In the genomic region with DNA sequence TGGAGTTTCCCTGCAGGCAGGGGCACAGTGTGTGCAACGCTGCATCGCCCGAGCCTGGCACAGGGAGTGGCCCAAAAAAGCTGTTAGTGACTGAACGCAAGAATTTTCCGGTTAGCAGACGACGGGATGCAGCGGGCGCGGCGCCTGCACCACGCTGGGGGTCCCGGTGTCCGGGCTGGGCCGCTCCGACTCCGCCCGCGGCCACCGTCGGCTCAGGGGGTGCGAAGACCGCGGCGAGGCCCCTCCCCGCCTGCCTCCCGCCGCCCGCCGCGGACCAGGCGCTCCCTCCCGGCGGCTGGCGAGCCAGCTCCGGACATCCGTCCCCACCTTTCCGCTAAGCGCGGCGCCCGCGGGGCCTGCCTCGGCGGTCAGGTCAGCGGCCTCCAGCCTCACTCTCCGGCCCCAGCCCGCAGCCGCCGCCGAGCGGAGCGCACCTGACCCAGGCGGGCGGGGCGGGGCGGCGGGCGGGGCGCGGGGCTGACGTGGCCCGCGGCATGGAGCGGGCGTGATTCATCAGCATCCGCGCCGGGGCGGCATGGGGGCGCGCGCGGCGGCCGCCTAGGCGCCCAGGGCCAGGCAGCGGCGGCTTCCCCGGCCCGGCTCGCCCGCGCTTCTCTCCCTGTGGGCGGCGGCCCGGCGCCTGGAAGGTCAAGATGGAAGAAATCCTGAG, we compare ENCODE assay signal across 8 cellular contexts. TPM values are rescaled to one million over a fixed set of nuclear protein-coding genes. Genes with fewer than 3 reads are reported as not detected.
DNase-seq lines count a peak whose midpoint lies in the region; ATAC-seq and TF ChIP-seq lines count a peak whose summit lies in the region.

A gene with protein sequence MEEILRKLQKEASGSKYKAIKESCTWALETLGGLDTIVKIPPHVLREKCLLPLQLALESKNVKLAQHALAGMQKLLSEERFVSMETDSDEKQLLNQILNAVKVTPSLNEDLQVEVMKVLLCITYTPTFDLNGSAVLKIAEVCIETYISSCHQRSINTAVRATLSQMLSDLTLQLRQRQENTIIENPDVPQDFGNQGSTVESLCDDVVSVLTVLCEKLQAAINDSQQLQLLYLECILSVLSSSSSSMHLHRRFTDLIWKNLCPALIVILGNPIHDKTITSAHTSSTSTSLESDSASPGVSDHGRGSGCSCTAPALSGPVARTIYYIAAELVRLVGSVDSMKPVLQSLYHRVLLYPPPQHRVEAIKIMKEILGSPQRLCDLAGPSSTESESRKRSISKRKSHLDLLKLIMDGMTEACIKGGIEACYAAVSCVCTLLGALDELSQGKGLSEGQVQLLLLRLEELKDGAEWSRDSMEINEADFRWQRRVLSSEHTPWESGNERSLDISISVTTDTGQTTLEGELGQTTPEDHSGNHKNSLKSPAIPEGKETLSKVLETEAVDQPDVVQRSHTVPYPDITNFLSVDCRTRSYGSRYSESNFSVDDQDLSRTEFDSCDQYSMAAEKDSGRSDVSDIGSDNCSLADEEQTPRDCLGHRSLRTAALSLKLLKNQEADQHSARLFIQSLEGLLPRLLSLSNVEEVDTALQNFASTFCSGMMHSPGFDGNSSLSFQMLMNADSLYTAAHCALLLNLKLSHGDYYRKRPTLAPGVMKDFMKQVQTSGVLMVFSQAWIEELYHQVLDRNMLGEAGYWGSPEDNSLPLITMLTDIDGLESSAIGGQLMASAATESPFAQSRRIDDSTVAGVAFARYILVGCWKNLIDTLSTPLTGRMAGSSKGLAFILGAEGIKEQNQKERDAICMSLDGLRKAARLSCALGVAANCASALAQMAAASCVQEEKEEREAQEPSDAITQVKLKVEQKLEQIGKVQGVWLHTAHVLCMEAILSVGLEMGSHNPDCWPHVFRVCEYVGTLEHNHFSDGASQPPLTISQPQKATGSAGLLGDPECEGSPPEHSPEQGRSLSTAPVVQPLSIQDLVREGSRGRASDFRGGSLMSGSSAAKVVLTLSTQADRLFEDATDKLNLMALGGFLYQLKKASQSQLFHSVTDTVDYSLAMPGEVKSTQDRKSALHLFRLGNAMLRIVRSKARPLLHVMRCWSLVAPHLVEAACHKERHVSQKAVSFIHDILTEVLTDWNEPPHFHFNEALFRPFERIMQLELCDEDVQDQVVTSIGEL (N-terminal part only) (plus strand): TSS at position 506 of the 670 bp plus-strand sequence. CDS start 148 bp downstream, at position 654.

- no peaks in the 10 kb centered on the region for H3K9me3 ChIP-seq in body of pancreas

- H3K36me3 ChIP-seq in body of pancreas (replicated peaks in 1 of 2; ENCODE audit: insufficient read depth in 1 of 2, low read depth in 2 of 2) = no peaks in the 10 kb centered on the region

- DNase-seq in Ammon's horn (ENCODE audit: low spot score) (peak; percentile 74), HS-27A (ENCODE audit: low read depth) (peak; percentile 8), T1000 (lab: John Stamatoyannopoulos, UW) (peak; percentile 56), body of pancreas (peak; percentile 77 to 84 (median 79)), iPS-NIHi11 (ENCODE audit: low spot score) (peak; percentile 88), UCSD-AML1 (lab: John Stamatoyannopoulos, UW; ENCODE audit: unreplicated experiment) (no peak)

- intact Hi-C loops in body of pancreas (cut with DNase I) = no loop called here

- H3K4me3 ChIP-seq in body of pancreas (peak within 1 kb of the TSS; percentile 57 to 77), skin epidermis (peak within 1 kb of the TSS; percentile 38 to 58 (median 50))

- H3K4me1 ChIP-seq in body of pancreas = peaks cover 30% of the 10 kb centered on the region

- H3K27me3 ChIP-seq in body of pancreas = no peaks in the 10 kb centered on the region

- peak in 2 of 3 donors; percentile 19 to 69 for TF ChIP-seq POLR2A in body of pancreas (IDR thresholded peaks at IDR 0.05)

- ATAC-seq in GM19438 (IDR thresholded peaks at IDR 0.05; ENCODE audit: low read depth, unreplicated experiment) = peak; percentile 91
- peak; percentile 92 for ATAC-seq in body of pancreas

- 1% methylated on average over 35 of the region's 88 CpGs; no CpG with 5 or more reads in 1 of the 2 donors for WGBS in body of pancreas, 2 donors

- peak within 1 kb of the TSS; percentile 55 to 95 (median 86) for H3K27ac ChIP-seq in body of pancreas
- peak within 1 kb of the TSS in 9 of 21 experiments; percentile 8 to 84 (median 63) for H3K27ac ChIP-seq in skin epidermis

- no peak for TF ChIP-seq CTCF in body of pancreas (IDR thresholded peaks at IDR 0.05)

RNA-seq across cellular contexts. Expression of the gene that starts here (rescaled TPM):
- total RNA-seq in body of pancreas = 10 to 100 TPM; 13.5 to 21.8 TPM
